In the genomic region with DNA sequence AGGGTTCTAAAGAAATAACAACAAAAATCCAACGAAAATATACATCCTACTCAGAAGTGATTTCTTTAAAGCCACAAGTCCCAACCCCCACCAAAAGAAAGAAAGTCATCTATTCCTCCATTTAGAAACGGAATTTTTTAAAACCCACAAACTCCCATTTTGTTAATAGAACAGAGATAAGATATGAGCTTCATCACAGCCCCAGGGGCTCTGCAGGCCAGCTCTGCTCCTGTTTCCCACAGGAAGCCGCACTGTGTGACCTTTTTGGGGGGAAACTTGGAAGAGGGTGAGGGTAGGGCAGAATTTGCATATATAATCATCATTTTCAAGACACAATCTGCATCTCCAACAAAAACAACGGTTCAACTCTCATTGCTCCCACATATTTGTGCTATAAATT, we compare ENCODE assay signal across 8 cellular contexts.
DNase-seq lines count a peak whose midpoint lies in the region; ATAC-seq and TF ChIP-seq lines count a peak whose summit lies in the region.

No MANE protein-coding gene starts in this region.

- H3K4me3 ChIP-seq in DND-41 (ENCODE audit: low read depth in 1 of 2, low read length in 2 of 2): peak overlapping the region; percentile 24 to 79
- H3K4me3 ChIP-seq in OCI-LY3 (ENCODE audit: low read length): peak overlapping the region; percentile 28
- peak overlapping the region; percentile 64 to 92 for H3K4me3 ChIP-seq in duodenal mucosa (ENCODE audit: low read depth in 1 of 2, low read length in 2 of 2)
- peak overlapping the region; percentile 48 for H3K4me3 ChIP-seq in neuron (ENCODE audit: low read length)

- H3K79me2 ChIP-seq in DND-41 (ENCODE audit: insufficient read depth, low read length) (peaks cover 46% of the 10 kb centered on the region), OCI-LY3 (ENCODE audit: low read length) (peaks cover 23% of the 10 kb centered on the region)

- in situ Hi-C loops in ACHN (cut with HindIII; ENCODE audit: low pct_ligation_motif_present, low pct_unique_long_range_greater_than_20kb, low sequenced_read_pairs): no loop called here

- H3K27me3 ChIP-seq in DND-41 (ENCODE audit: insufficient read depth, low read length, poor library complexity): no peaks in the 10 kb centered on the region
- H3K27me3 ChIP-seq in OCI-LY3 (ENCODE audit: low read depth, low read length): no peaks in the 10 kb centered on the region
- H3K27me3 ChIP-seq in duodenal mucosa (ENCODE audit: control insufficient read depth in 1 of 2, insufficient read depth in 2 of 2, low read length in 2 of 2): no peaks in the 10 kb centered on the region
- H3K27me3 ChIP-seq in neuron (ENCODE audit: insufficient read depth, low read length): no peaks in the 10 kb centered on the region

- H3K9ac ChIP-seq in DND-41 (ENCODE audit: low read depth, low read length): peak overlapping the region; percentile 51
- no peak overlapping the region; the same call in 1 of the 2 replicates for H3K9ac ChIP-seq in OCI-LY3 (ENCODE audit: low read length)
- no peak overlapping the region for H3K9ac ChIP-seq in duodenal mucosa (ENCODE audit: low read depth in 1 of 2, low read length in 2 of 2)

- H3K36me3 ChIP-seq in DND-41 (ENCODE audit: insufficient read depth, low read length): peaks cover 38% of the 10 kb centered on the region
- H3K36me3 ChIP-seq in OCI-LY3 (replicated peaks; ENCODE audit: low read depth, low read length): no peaks in the 10 kb centered on the region
- H3K36me3 ChIP-seq in duodenal mucosa (ENCODE audit: control insufficient read depth in 1 of 2, insufficient read depth in 2 of 2, low read length in 2 of 2): peaks cover 0 to 4% of the 10 kb centered on the region in 2 donors
- H3K36me3 ChIP-seq in neuron (ENCODE audit: insufficient read depth, low read length): no peaks in the 10 kb centered on the region

- TF ChIP-seq CTCF in DND-41 (IDR thresholded peaks at IDR 0.05; ENCODE audit: borderline replicate concordance, extremely low read depth, low read length, poor library complexity, severe bottlenecking): no peak
- no peak for TF ChIP-seq CTCF in OCI-LY3 (IDR thresholded peaks at IDR 0.05; ENCODE audit: low read depth, low read length)

- ATAC-seq in DND-41 (ENCODE audit: insufficient read depth, low read depth): no peak
- no peak for ATAC-seq in HG02588 (IDR thresholded peaks at IDR 0.05; ENCODE audit: unreplicated experiment)

- no peaks in the 10 kb centered on the region for H3K9me3 ChIP-seq in DND-41 (ENCODE audit: insufficient read depth, low read length, severe bottlenecking)
- no peaks in the 10 kb centered on the region for H3K9me3 ChIP-seq in OCI-LY3 (ENCODE audit: insufficient read depth, low read length)
- H3K9me3 ChIP-seq in duodenal mucosa (ENCODE audit: control insufficient read depth in 1 of 2, low read length in 2 of 2): no peaks in the 10 kb centered on the region
- no peaks in the 10 kb centered on the region for H3K9me3 ChIP-seq in neuron (ENCODE audit: low read length)

- no peak overlapping the region for H2AFZ ChIP-seq in DND-41 (ENCODE audit: low read depth, low read length)
- H2AFZ ChIP-seq in OCI-LY3 (ENCODE audit: low read depth, low read length): no peak overlapping the region
- no peak overlapping the region for H2AFZ ChIP-seq in neuron (ENCODE audit: low read depth, low read length)

- DNase-seq in DND-41: no peak
- DNase-seq in dedifferentiated amniotic fluid mesenchymal stem cell (ENCODE audit: extremely low spot score): no peak
- no peak for DNase-seq in NCI-H2227 treated with DMSO at 0.1 percent for 48 hours (lab: John Stamatoyannopoulos, UW)
- DNase-seq in ACHN: no peak

- H4K20me1 ChIP-seq in DND-41 (ENCODE audit: insufficient read depth, low read length) (peaks cover 45% of the 10 kb centered on the region), OCI-LY3 (ENCODE audit: insufficient read depth, low read length) (peaks cover 28% of the 10 kb centered on the region)

- H3K4me1 ChIP-seq in DND-41 (ENCODE audit: insufficient read depth, low read length) (peaks cover 53% of the 10 kb centered on the region), OCI-LY3 (ENCODE audit: low read length) (peaks cover 39% of the 10 kb centered on the region), duodenal mucosa (ENCODE audit: control insufficient read depth in 1 of 2, insufficient read depth in 2 of 2, low read length in 2 of 2) (peaks cover 51 to 61% of the 10 kb centered on the region in 2 donors), neuron (ENCODE audit: insufficient read depth, low read length) (peaks cover 70% of the 10 kb centered on the region)

- H3K27ac ChIP-seq in DND-41 (ENCODE audit: low read length): peak overlapping the region; percentile 55; the same call in 1 of the 2 replicates
- no peak overlapping the region for H3K27ac ChIP-seq in OCI-LY3 (ENCODE audit: low read length)
- no peak overlapping the region for H3K27ac ChIP-seq in duodenal mucosa (ENCODE audit: low read depth, low read length)

- peak overlapping the region; percentile 98 for H3K4me2 ChIP-seq in DND-41 (ENCODE audit: insufficient read depth, low read length)
- H3K4me2 ChIP-seq in OCI-LY3 (ENCODE audit: low read length): peak overlapping the region; percentile 52

Comparison
In these comparisons a context has a peak if more than half of its experiments do, and no peak if none do; other contexts are left out.
1. H3K4me3 ChIP-seq: peak in every context shown above with its lines; median percentile 78 in duodenal mucosa; 52 in DND-41; 48 in neuron; 28 in OCI-LY3.